In genomic region chr15:30497275-30497674, GRCh38 we compare ENCODE assay signal across 2 cellular contexts. TPM values are rescaled to one million over a fixed set of nuclear protein-coding genes. Genes with fewer than 3 reads are reported as not detected.
"Had no signal": no experiment of that assay in that cellular context is flagged by ENCODE, and none has a peak within 500 bp of the region (broad histone marks: within the 10 kb centered on the region; RNA-seq: fewer than 3 reads in every experiment).

No MANE protein-coding gene starts in this region.

RNA-seq across cellular contexts. Expression of gene GOLGA8Q, which starts 54.6 kb away (rescaled TPM):
- total RNA-seq: activated T-helper 17 cell treated with anti-CD3 and anti-CD28 coated beads, Interleukin-2, amount 50 U/mL, for 72 hours; ascending aorta had no signal
